Comparison of ENCODE assay signal across 1 cellular context in genomic region chr1:150926094-150926741, GRCh38.
TF ChIP-seq lines count a peak whose summit lies in the region.

TSS of gene SETDB1 (plus strand) at chr1:150926363. CDS start at chr1:150927715, 1,352 bp downstream.

TF ChIP-seq in HepG2, 621 proteins besides CTCF, POLR2A, EP300 and RAD21 (continued from another document and continues in another):
- TF ChIP-seq HBP1 (CRISPR knock-in tag; IDR thresholded peaks at IDR 0.05; ENCODE audit: low read depth) (no peak), SALL2 (CRISPR knock-in tag; IDR thresholded peaks at IDR 0.05) (peak; percentile 83), GATAD2A (CRISPR knock-in tag; IDR thresholded peaks at IDR 0.05) (peak; percentile 47; the same call in 1 of the 2 replicates), PCBP1 (IDR thresholded peaks at IDR 0.05; ENCODE audit: borderline replicate concordance, low read depth, low read length) (peak; percentile 80; the same call in 1 of the 2 replicates), THAP11 (CRISPR knock-in tag; IDR thresholded peaks at IDR 0.05) (peak; percentile 96), HMGXB3 (CRISPR knock-in tag; IDR thresholded peaks at IDR 0.05; ENCODE audit: borderline replicate concordance) (0 out of 2 replicates have a peak, but pooled peaks have one; percentile 44), KDM5B (CRISPR knock-in tag; IDR thresholded peaks at IDR 0.05; ENCODE audit: borderline replicate concordance) (peak; percentile 40; the same call in 1 of the 2 replicates), ARNT2 (CRISPR knock-in tag; IDR thresholded peaks at IDR 0.05; ENCODE audit: low read depth) (no peak), MED8 (CRISPR knock-in tag; IDR thresholded peaks at IDR 0.05; ENCODE audit: insufficient replicate concordance) (peak; percentile 35), ZFP91 (CRISPR knock-in tag; IDR thresholded peaks at IDR 0.05; ENCODE audit: borderline replicate concordance) (peak; percentile 61; the same call in 1 of the 2 replicates), MAZ (IDR thresholded peaks at IDR 0.05; ENCODE audit: borderline replicate concordance, low read depth, low read length) (peak; percentile 66), MAZ (CRISPR knock-in tag; IDR thresholded peaks at IDR 0.05; ENCODE audit: low read depth) (peak; percentile 75), ATF1 (CRISPR knock-in tag; IDR thresholded peaks at IDR 0.05) (peak; percentile 76), SRSF1 (optimal IDR thresholded peaks at IDR 0.05; ENCODE audit: low read depth, low read length) (peak; percentile 67), POLR2AphosphoS5 (IDR thresholded peaks at IDR 0.05; ENCODE audit: low read depth, low read length) (peak; percentile 87), ZBTB39 (CRISPR knock-in tag; IDR thresholded peaks at IDR 0.05) (no peak), REXO4 (CRISPR knock-in tag; IDR thresholded peaks at IDR 0.05; ENCODE audit: borderline replicate concordance) (no peak), NAIF1 (CRISPR knock-in tag; IDR thresholded peaks at IDR 0.05; ENCODE audit: borderline replicate concordance) (peak; percentile 53; the same call in 1 of the 2 replicates), ATF4 (CRISPR knock-in tag; IDR thresholded peaks at IDR 0.05) (peak in 1 of 2 experiments; percentile 51; a peak in 1 of 4 replicates), TFDP2 (CRISPR knock-in tag; IDR thresholded peaks at IDR 0.05) (peak; percentile 78), ZBTB20 (CRISPR knock-in tag; IDR thresholded peaks at IDR 0.05; ENCODE audit: borderline replicate concordance, low read depth) (no peak; the same call in 1 of the 2 replicates), ZNF574 (CRISPR knock-in tag; IDR thresholded peaks at IDR 0.05) (peak; percentile 89), SMAD1 (CRISPR knock-in tag; IDR thresholded peaks at IDR 0.05; ENCODE audit: borderline replicate concordance, low read depth) (peak; percentile 47; the same call in 1 of the 2 replicates), MEIS2 (CRISPR knock-in tag; IDR thresholded peaks at IDR 0.05) (0 out of 2 replicates have a peak, but pooled peaks have one; percentile 22), SALL1 (CRISPR knock-in tag; IDR thresholded peaks at IDR 0.05) (peak; percentile 72), KDM2A (CRISPR knock-in tag; IDR thresholded peaks at IDR 0.05; ENCODE audit: borderline replicate concordance, low read depth) (peak; percentile 81), ZFP36L2 (CRISPR knock-in tag; IDR thresholded peaks at IDR 0.05) (no peak), ZNF788 (CRISPR knock-in tag; IDR thresholded peaks at IDR 0.05; ENCODE audit: borderline replicate concordance) (peak; percentile 79; the same call in 1 of the 2 replicates), SP1 (IDR thresholded peaks at IDR 0.05) (no peak), SP1 (CRISPR knock-in tag; IDR thresholded peaks at IDR 0.05) (0 out of 2 replicates have a peak, but pooled peaks have one; percentile 25), ZNF512B (CRISPR knock-in tag; IDR thresholded peaks at IDR 0.05; ENCODE audit: borderline replicate concordance) (peak; percentile 22; the same call in 1 of the 2 replicates), NR0B2 (CRISPR knock-in tag; IDR thresholded peaks at IDR 0.05) (no peak)
